ENCODE assay signal across 8 cellular contexts in the genomic region with DNA sequence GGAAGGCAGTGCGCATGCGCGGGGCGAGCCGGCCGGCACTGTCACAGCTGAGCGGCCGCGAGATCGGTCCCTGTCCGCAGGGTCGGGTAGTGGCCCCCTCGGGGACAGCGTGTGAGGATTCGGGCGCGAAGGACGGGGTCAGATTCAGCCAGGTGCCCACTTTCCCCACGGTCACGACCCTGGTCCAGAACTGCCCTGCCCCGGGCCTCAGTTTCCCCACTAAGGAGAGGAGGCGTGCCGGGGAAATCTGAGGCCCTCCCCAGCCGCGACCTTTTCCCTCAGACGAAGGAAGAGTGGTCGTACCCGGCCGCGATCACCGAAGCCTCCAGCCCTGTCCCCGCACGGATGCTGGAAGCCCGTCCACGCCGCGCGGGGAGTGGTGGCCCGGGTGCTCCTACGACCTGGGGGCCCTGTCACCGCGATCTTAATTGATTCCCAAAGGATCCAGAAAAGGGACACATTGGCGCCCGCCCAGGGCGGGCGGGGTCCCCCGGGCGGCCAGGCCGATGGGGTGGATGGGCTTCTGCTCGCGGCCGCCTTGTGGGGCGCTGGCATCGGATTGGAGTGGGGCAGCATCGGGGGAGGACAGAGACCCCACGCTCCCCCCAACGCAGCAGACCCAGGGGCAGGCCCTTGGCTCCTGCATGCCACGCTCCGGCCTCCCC. TPM values are rescaled to one million over a fixed set of nuclear protein-coding genes. Genes with fewer than 3 reads are reported as not detected.
DNase-seq lines count a peak whose midpoint lies in the region; FAIRE-seq and TF ChIP-seq lines count a peak whose summit lies in the region.

No MANE protein-coding gene starts in this region.

- peak overlapping the region; percentile 76 for H3K27ac Mint-ChIP-seq in T-helper 2 cell treated with Interferon-gamma antibody and Interleukin-4, amounts not matched to agents 5 μg/mL and 100 μg/mL, for 36 hours

- H3K27me3 ChIP-seq in adrenal gland: no peaks in the 10 kb centered on the region
- no peaks in the 10 kb centered on the region for H3K27me3 ChIP-seq in thyroid gland

- no peak for DNase-seq in T-helper 2 cell treated with Interferon-gamma antibody and Interleukin-4, amounts not matched to agents 5 μg/mL and 100 μg/mL, for 36 hours (ENCODE audit: low spot score)
- DNase-seq in T-helper 2 cell (no peak), adrenal gland (peak in 5 of 7 donors; percentile 19 to 54 (median 34)), kidney (peak; percentile 80), thyroid gland (peak; percentile 14), KBM-7 (no peak), T-helper 9 cell (no peak), SHP77 treated with DMSO at 0.1 percent for 48 hours (lab: John Stamatoyannopoulos, UW) (no peak)

- H3K36me3 Mint-ChIP-seq in T-helper 2 cell treated with Interferon-gamma antibody and Interleukin-4, amounts not matched to agents 5 μg/mL and 100 μg/mL, for 36 hours (ENCODE audit: low read depth): no peaks in the 10 kb centered on the region

- FAIRE-seq in kidney (lab: Jason Lieb, UNC): no peak

- H3K4me3 Mint-ChIP-seq in T-helper 2 cell treated with Interferon-gamma antibody and Interleukin-4, amounts not matched to agents 5 μg/mL and 100 μg/mL, for 36 hours: peak overlapping the region; percentile 78

- H3K9ac ChIP-seq in kidney (ENCODE audit: low read length in 2 of 2): peak overlapping the region in 1 of 2 donors; percentile 88

- H3K4me1 ChIP-seq in adrenal gland (replicated peaks in 1 of 2): peaks cover 5 to 7% of the 10 kb centered on the region in 2 donors
- H3K4me1 ChIP-seq in kidney (ENCODE audit: control insufficient read depth in 1 of 2, insufficient read depth in 1 of 2, low read depth in 1 of 2, low read length in 2 of 2): peaks cover 0 to 2% of the 10 kb centered on the region in 2 donors
- H3K4me1 ChIP-seq in thyroid gland: peaks cover 5 to 10% of the 10 kb centered on the region in 2 donors

- TF ChIP-seq POLR2A in adrenal gland (IDR thresholded peaks at IDR 0.05): no peak
- TF ChIP-seq POLR2A in thyroid gland (IDR thresholded peaks at IDR 0.05): no peak

- WGBS in adrenal gland, 4 donors: 11 to 90% (median 27%) methylated on average over 2 to 59 of the region's 59 CpGs
- 9 to 11% methylated on average over 18 to 28 of the region's 59 CpGs for WGBS in thyroid gland, 2 donors

- H3K9me3 Mint-ChIP-seq in T-helper 2 cell treated with Interferon-gamma antibody and Interleukin-4, amounts not matched to agents 5 μg/mL and 100 μg/mL, for 36 hours: no peaks in the 10 kb centered on the region

- H3K36me3 ChIP-seq in adrenal gland (replicated peaks in 1 of 2) (no peaks in the 10 kb centered on the region), kidney (ENCODE audit: control insufficient read depth in 1 of 2, insufficient read depth in 2 of 2, low read length in 2 of 2) (no peaks in the 10 kb centered on the region), thyroid gland (no peaks in the 10 kb centered on the region)

- H3K27ac ChIP-seq in adrenal gland (peak overlapping the region; percentile 95 to 98 (median 97)), kidney (ENCODE audit: low read depth in 2 of 2, low read length in 2 of 2) (peak overlapping the region; percentile 97), thyroid gland (peak overlapping the region in 2 of 3 donors; percentile 99 to 100)

- intact Hi-C loops in adrenal gland (cut with DNase I) (loop anchor here (5.0 to 10.0 kb wide), 2 partner anchors 72 to 199 kb away; no protein-coding TSS in a partner anchor), kidney (cut with DNase I) (no loop called here), thyroid gland (cut with DNase I) (no loop called here)

- H3K27me3 Mint-ChIP-seq in T-helper 2 cell treated with Interferon-gamma antibody and Interleukin-4, amounts not matched to agents 5 μg/mL and 100 μg/mL, for 36 hours (ENCODE audit: low read depth): peaks cover 10% of the 10 kb centered on the region

- H3K4me3 ChIP-seq in adrenal gland (peak overlapping the region in 3 of 4 donors; percentile 41 to 76 (median 64)), kidney (ENCODE audit: low read length in 2 of 2) (peak overlapping the region; percentile 28 to 80), thyroid gland (replicated peaks in 1 of 3) (peak overlapping the region in 2 of 3 donors; percentile 48 to 62)

- no peaks in the 10 kb centered on the region for H3K9me3 ChIP-seq in adrenal gland (replicated peaks in 1 of 3)
- no peaks in the 10 kb centered on the region for H3K9me3 ChIP-seq in kidney (ENCODE audit: control insufficient read depth in 1 of 2, low read length in 2 of 2)
- no peaks in the 10 kb centered on the region for H3K9me3 ChIP-seq in thyroid gland

- in situ Hi-C loops in KBM-7 (cut with MboI; ENCODE audit: low pct_unique_long_range_greater_than_20kb, low sequenced_read_pairs): no loop called here

- TF ChIP-seq CTCF in adrenal gland (IDR thresholded peaks at IDR 0.05) (no peak), kidney (IDR thresholded peaks at IDR 0.05; ENCODE audit: borderline replicate concordance, extremely low read depth, insufficient read depth) (no peak), thyroid gland (IDR thresholded peaks at IDR 0.05) (no peak)

- H3K4me1 Mint-ChIP-seq in T-helper 2 cell treated with Interferon-gamma antibody and Interleukin-4, amounts not matched to agents 5 μg/mL and 100 μg/mL, for 36 hours (ENCODE audit: low read depth): peaks cover 10% of the 10 kb centered on the region

RNA-seq across cellular contexts. Expression of a gene that starts 57.7 kb away (rescaled TPM):
- total RNA-seq in adrenal gland (1 to 10 TPM in 1 of 8 donors, under 1 TPM in 5, not detected in 2; 0.29 to 1.3 (median 0.53) TPM), kidney (3.3 TPM), thyroid gland (1 to 10 TPM in 1 of 4 donors, under 1 TPM in 3; 0.67 to 1.1 (median 0.84) TPM)
- polyA plus RNA-seq in adrenal gland (under 1 TPM; 0.24 to 0.57 (median 0.46) TPM), kidney (ENCODE audit: insufficient read depth, low read depth, low replicate concordance) (2.6 TPM)

Comparison
In these comparisons a context has a peak if more than half of its experiments do, and no peak if none do; other contexts are left out.
1. DNase-seq: peak in adrenal gland (5 of 7), kidney (single experiment) and thyroid gland (2 of 2); none in T-helper 2 cell treated with Interferon-gamma antibody and Interleukin-4, amounts not matched to agents 5 μg/mL and 100 μg/mL, for 36 hours (single experiment), T-helper 2 cell (0 of 5), KBM-7 (single experiment), T-helper 9 cell (single experiment) and SHP77 treated with DMSO at 0.1 percent for 48 hours (single experiment).
2. intact Hi-C loops: an anchor here in adrenal gland (5.0 to 10.0 kb wide); none called in kidney and thyroid gland.
3. Peak in every context shown above with its lines, with median percentiles within 50 percentile points of each other: H3K27ac ChIP-seq and H3K4me3 ChIP-seq.